Comparison of ENCODE assay signal across 1 cellular context in the genomic region with DNA sequence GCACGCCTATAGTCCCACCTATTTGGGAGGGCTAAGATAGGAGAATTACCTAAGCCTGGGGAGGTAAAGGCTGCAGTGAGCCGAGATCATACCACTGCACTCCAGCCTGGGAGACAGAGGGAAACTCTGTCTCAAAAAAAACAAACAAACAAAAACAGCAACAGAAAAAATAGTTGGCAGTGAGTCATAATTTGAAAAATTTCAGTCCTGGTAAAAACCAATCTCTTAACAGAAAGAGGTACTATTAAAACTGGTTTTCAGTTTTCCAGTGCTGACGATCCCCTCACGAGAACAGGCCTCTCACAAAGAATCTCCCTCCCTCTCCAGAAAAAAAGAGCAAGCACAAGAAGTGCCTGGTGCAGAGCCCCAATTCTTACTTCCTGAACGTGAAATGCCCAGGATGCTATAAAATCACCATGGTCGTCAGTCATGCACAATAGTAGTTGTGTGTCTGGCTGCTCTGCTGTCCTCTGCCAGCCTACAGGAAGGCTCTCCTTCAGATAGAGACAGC.
TF ChIP-seq lines count a peak whose summit lies in the region.

No MANE protein-coding gene starts in this region.

TF ChIP-seq in IMR-90, 13 proteins besides CTCF, POLR2A, EP300 and RAD21 (continued from another document):
- TF ChIP-seq, protein P1, sequence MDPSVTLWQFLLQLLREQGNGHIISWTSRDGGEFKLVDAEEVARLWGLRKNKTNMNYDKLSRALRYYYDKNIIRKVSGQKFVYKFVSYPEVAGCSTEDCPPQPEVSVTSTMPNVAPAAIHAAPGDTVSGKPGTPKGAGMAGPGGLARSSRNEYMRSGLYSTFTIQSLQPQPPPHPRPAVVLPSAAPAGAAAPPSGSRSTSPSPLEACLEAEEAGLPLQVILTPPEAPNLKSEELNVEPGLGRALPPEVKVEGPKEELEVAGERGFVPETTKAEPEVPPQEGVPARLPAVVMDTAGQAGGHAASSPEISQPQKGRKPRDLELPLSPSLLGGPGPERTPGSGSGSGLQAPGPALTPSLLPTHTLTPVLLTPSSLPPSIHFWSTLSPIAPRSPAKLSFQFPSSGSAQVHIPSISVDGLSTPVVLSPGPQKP (IDR thresholded peaks at IDR 0.05; ENCODE audit: borderline replicate concordance, low read depth, low read length) = no peak
- no peak for TF ChIP-seq NFE2L2 (IDR thresholded peaks at IDR 0.05; ENCODE audit: low read depth, low read length)
TF ChIP-seq in IMR-90: peak in this region for 0.
